In genomic region chr4:143389543-143390195, GRCh38 we compare ENCODE assay signal across 14 cellular contexts. TPM values are rescaled to one million over a fixed set of nuclear protein-coding genes. Genes with fewer than 3 reads are reported as not detected.
DNase-seq lines count a peak whose midpoint lies in the region; ATAC-seq, FAIRE-seq and TF ChIP-seq lines count a peak whose summit lies in the region.
"Had no signal": no experiment of that assay in that cellular context is flagged by ENCODE, and none has a peak within 500 bp of the region (broad histone marks: within the 10 kb centered on the region; RNA-seq: fewer than 3 reads in every experiment).

No MANE protein-coding gene starts in this region.

- H3K4me1 ChIP-seq in left lung (peaks cover 29 to 73% of the 10 kb centered on the region in 2 donors), tibial artery (peaks cover 0 to 79% (median 50%) of the 10 kb centered on the region in 4 donors), small intestine (ENCODE audit: control insufficient read depth in 2 of 2, insufficient read depth in 1 of 2, low read depth in 1 of 2, low read length in 1 of 2) (peaks cover 3 to 11% of the 10 kb centered on the region in 2 donors)

- H3K4me1 Mint-ChIP-seq in stimulated activated effector memory CD8-positive, alpha-beta T cell treated with anti-CD3 and anti-CD28 coated beads, Interleukin-12 subunit alpha, Interleukin-12 subunit beta, amount 100 ng/mL, for 72 hours = no peaks in the 10 kb centered on the region

- DNase-seq in DMS153 (lab: John Stamatoyannopoulos, UW) (peak; percentile 36), DMS153 treated with DMSO at 0.1 percent for 48 hours (lab: John Stamatoyannopoulos, UW; ENCODE audit: unreplicated experiment) (no peak), cardiac fibroblast (ENCODE audit: low read depth in 2 of 2) (peak; percentile 36 to 70), left lung (no peak), tibial artery (no peak), small intestine (no peak)
- DNase-seq in stimulated activated effector memory CD8-positive, alpha-beta T cell treated with anti-CD3 and anti-CD28 coated beads, Interleukin-12 subunit alpha, Interleukin-12 subunit beta, amount 100 ng/mL, for 72 hours (ENCODE audit: low spot score in 2 of 2) = no peak
- DNase-seq: activated CD8-positive, alpha-beta memory T cell treated with anti-CD3 and anti-CD28 coated beads for 24 hours; effector memory CD8-positive, alpha-beta T cell; NCI-H1105 treated with DMSO at 0.1 percent for 48 hours; nephron progenitor cell had no signal

- ATAC-seq in left lung (peak; percentile 90), HG03039 (IDR thresholded peaks at IDR 0.05; ENCODE audit: unreplicated experiment) (no peak)
- no peak for ATAC-seq in stimulated activated effector memory CD8-positive, alpha-beta T cell treated with anti-CD3 and anti-CD28 coated beads, Interleukin-12 subunit alpha, Interleukin-12 subunit beta, amount 100 ng/mL, for 72 hours
- ATAC-seq: activated naive CD4-positive, alpha-beta T cell treated with anti-CD3 and anti-CD28 coated beads, Interleukin-2, amount 50 U/mL, for 72 hours; effector memory CD8-positive, alpha-beta T cell had no signal

- H3K36me3 Mint-ChIP-seq in stimulated activated effector memory CD8-positive, alpha-beta T cell treated with anti-CD3 and anti-CD28 coated beads, Interleukin-12 subunit alpha, Interleukin-12 subunit beta, amount 100 ng/mL, for 72 hours = no peaks in the 10 kb centered on the region
- H3K36me3 Mint-ChIP-seq: activated naive CD4-positive, alpha-beta T cell treated with anti-CD3 and anti-CD28 coated beads, Interleukin-2, amount 50 U/mL, for 72 hours had no signal

- no peak overlapping the region for H3K4me3 ChIP-seq in cardiac fibroblast (replicated peaks in 1 of 2; ENCODE audit: low read depth in 2 of 2, low read length in 2 of 2)
- H3K4me3 ChIP-seq in left lung = no peak overlapping the region
- no peak overlapping the region for H3K4me3 ChIP-seq in tibial artery
- H3K4me3 ChIP-seq in small intestine (ENCODE audit: low read depth in 1 of 2, low read length in 2 of 2) = no peak overlapping the region

- H3K27ac Mint-ChIP-seq in stimulated activated effector memory CD8-positive, alpha-beta T cell treated with anti-CD3 and anti-CD28 coated beads, Interleukin-12 subunit alpha, Interleukin-12 subunit beta, amount 100 ng/mL, for 72 hours = no peak overlapping the region
- H3K27ac Mint-ChIP-seq: activated naive CD4-positive, alpha-beta T cell treated with anti-CD3 and anti-CD28 coated beads, Interleukin-2, amount 50 U/mL, for 72 hours; effector memory CD8-positive, alpha-beta T cell; nephron progenitor cell had no signal

- H3K36me3 ChIP-seq in left lung (no peaks in the 10 kb centered on the region), tibial artery (no peaks in the 10 kb centered on the region), small intestine (ENCODE audit: control insufficient read depth in 2 of 2, insufficient read depth in 2 of 2, low read length in 2 of 2) (no peaks in the 10 kb centered on the region)

- H3K27me3 ChIP-seq in left lung = no peaks in the 10 kb centered on the region
- no peaks in the 10 kb centered on the region for H3K27me3 ChIP-seq in tibial artery
- no peaks in the 10 kb centered on the region for H3K27me3 ChIP-seq in small intestine (ENCODE audit: control insufficient read depth in 2 of 2, insufficient read depth in 2 of 2, low read length in 2 of 2)

- TF ChIP-seq CTCF in cardiac fibroblast (IDR thresholded peaks at IDR 0.05; ENCODE audit: low read depth, low read length) (no peak), left lung (IDR thresholded peaks at IDR 0.05) (no peak), tibial artery (IDR thresholded peaks at IDR 0.05) (no peak)

- H3K9me3 Mint-ChIP-seq in stimulated activated effector memory CD8-positive, alpha-beta T cell treated with anti-CD3 and anti-CD28 coated beads, Interleukin-12 subunit alpha, Interleukin-12 subunit beta, amount 100 ng/mL, for 72 hours = no peaks in the 10 kb centered on the region
- H3K9me3 Mint-ChIP-seq: activated naive CD4-positive, alpha-beta T cell treated with anti-CD3 and anti-CD28 coated beads, Interleukin-2, amount 50 U/mL, for 72 hours; effector memory CD8-positive, alpha-beta T cell; nephron progenitor cell had no signal

- WGBS in small intestine, 3 donors = 61 to 84% (median 83%) methylated on average over 1 of the region's 1 CpG

- no peak overlapping the region for H3K4me3 Mint-ChIP-seq in stimulated activated effector memory CD8-positive, alpha-beta T cell treated with anti-CD3 and anti-CD28 coated beads, Interleukin-12 subunit alpha, Interleukin-12 subunit beta, amount 100 ng/mL, for 72 hours
- H3K4me3 Mint-ChIP-seq: effector memory CD8-positive, alpha-beta T cell; nephron progenitor cell had no signal

- H3K9me3 ChIP-seq in left lung = no peaks in the 10 kb centered on the region
- no peaks in the 10 kb centered on the region for H3K9me3 ChIP-seq in tibial artery
- no peaks in the 10 kb centered on the region for H3K9me3 ChIP-seq in small intestine (ENCODE audit: control insufficient read depth, low read depth)

- H3K27ac ChIP-seq in left lung (peak overlapping the region; percentile 51 to 77), tibial artery (peak overlapping the region; percentile 40 to 45), small intestine (ENCODE audit: low read depth in 1 of 2, low read length in 1 of 2) (no peak overlapping the region)
- H3K27ac ChIP-seq: 22Rv1 had no signal

- FAIRE-seq in small intestine (lab: Jason Lieb, UNC) = no peak

- intact Hi-C loops in left lung (cut with DNase I) = no loop called here
- intact Hi-C loops in tibial artery (cut with DNase I; ENCODE audit: low total_unique reads) = no loop called here

RNA-seq across cellular contexts. Expression of gene GAB1, which starts 53.0 kb away (rescaled TPM):
- total RNA-seq in left lung = 10 to 100 TPM; 43.5 to 54.1 TPM
- 1 to 10 TPM; 3.5 to 7.2 (median 6.3) TPM for polyA plus RNA-seq in small intestine

Comparison
In these comparisons a context has a peak if more than half of its experiments do, and no peak if none do; other contexts are left out.
1. DNase-seq: peak in DMS153 (single experiment) and cardiac fibroblast (2 of 2); none in DMS153 treated with DMSO at 0.1 percent for 48 hours (single experiment), left lung (0 of 2), tibial artery (0 of 2), stimulated activated effector memory CD8-positive, alpha-beta T cell treated with anti-CD3 and anti-CD28 coated beads, Interleukin-12 subunit alpha, Interleukin-12 subunit beta, amount 100 ng/mL, for 72 hours (0 of 2) and small intestine (single experiment).
2. H3K27ac ChIP-seq: peak in left lung (2 of 2) and tibial artery (2 of 2); none in small intestine (0 of 2).